ENCODE assay signal across 10 cellular contexts in the genomic region with DNA sequence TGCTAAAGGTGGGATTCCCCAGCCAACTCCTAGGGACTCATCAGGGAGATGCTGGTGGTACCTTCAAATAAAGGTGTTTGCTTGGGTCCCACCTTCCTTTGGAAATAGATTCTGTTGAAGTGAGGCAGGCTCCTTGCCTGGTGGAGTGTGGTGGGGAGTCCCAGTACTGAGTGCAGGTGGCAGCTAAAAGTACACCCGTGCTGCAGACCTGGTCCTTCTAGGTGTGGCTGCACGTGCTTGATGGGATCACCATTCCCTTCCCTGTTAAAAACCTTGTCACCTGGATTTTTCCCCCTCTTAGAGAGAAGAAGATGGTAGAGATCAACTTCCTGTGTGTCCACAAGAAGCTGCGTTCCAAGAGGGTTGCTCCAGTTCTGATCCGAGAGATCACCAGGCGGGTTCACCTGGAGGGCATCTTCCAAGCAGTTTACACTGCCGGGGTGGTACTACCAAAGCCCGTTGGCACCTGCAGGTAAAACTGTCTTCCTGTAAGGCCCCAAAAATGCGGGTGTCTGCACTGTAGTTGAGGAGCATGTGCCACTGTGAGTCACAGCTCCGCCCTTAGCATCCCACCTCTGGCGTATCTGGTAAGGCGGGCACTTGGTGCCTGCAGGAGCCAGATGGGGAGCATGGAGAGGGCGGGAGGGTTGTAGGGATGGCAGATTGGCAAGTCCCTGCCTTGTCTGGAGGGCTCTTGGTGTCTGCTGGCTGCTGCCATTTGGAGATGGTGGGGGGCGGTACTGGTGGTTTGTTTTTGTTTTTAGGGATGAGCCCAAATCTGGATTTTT. TPM values are rescaled to one million over a fixed set of nuclear protein-coding genes. Genes with fewer than 3 reads are reported as not detected.
DNase-seq lines count a peak whose midpoint lies in the region; ATAC-seq and TF ChIP-seq lines count a peak whose summit lies in the region.
"Had no signal": no experiment of that assay in that cellular context is flagged by ENCODE, and none has a peak within 500 bp of the region (broad histone marks: within the 10 kb centered on the region; RNA-seq: fewer than 3 reads in every experiment).

No MANE protein-coding gene starts in this region.

- H3K36me3 Mint-ChIP-seq in naive thymus-derived CD8-positive, alpha-beta T cell, result peaks cover 0 to 80% (median 24%) of the 10 kb centered on the region in 3 donors

- 85% methylated on average over 13 of the region's 13 CpGs for WGBS in right cardiac atrium
- 86 to 88% methylated on average over 13 of the region's 13 CpGs for WGBS in heart right ventricle, 2 donors
- 64 to 71% methylated on average over 13 of the region's 13 CpGs for WGBS in aorta, 2 donors

- peak overlapping the region in 6 of 10 donors; percentile 17 to 59 (median 40) for H3K27ac Mint-ChIP-seq in naive thymus-derived CD8-positive, alpha-beta T cell
- H3K27ac Mint-ChIP-seq: activated naive CD8-positive, alpha-beta T cell treated with anti-CD3 and anti-CD28 coated beads, Interleukin-2, amount 50 U/mL, for 24 hours had no signal

- peaks cover 0 to 10% (median 2%) of the 10 kb centered on the region in 4 donors for H3K4me1 Mint-ChIP-seq in naive thymus-derived CD8-positive, alpha-beta T cell
- H3K4me1 Mint-ChIP-seq: activated naive CD8-positive, alpha-beta T cell treated with anti-CD3 and anti-CD28 coated beads, Interleukin-2, amount 50 U/mL, for 24 hours had no signal

- no peak overlapping the region for H3K4me3 Mint-ChIP-seq in naive thymus-derived CD8-positive, alpha-beta T cell
- H3K4me3 Mint-ChIP-seq: activated naive CD8-positive, alpha-beta T cell treated with anti-CD3 and anti-CD28 coated beads, Interleukin-2, amount 50 U/mL, for 24 hours had no signal

- H3K27me3 ChIP-seq in right cardiac atrium (ENCODE audit: control insufficient read depth, insufficient read depth) (no peaks in the 10 kb centered on the region), heart right ventricle (no peaks in the 10 kb centered on the region), breast epithelium (no peaks in the 10 kb centered on the region), vagina (no peaks in the 10 kb centered on the region), aorta (ENCODE audit: control insufficient read depth in 1 of 2, insufficient read depth in 2 of 2, low read length in 1 of 2) (no peaks in the 10 kb centered on the region)

- no peak for ATAC-seq in right cardiac atrium
- no peak for ATAC-seq in heart right ventricle
- ATAC-seq in naive thymus-derived CD8-positive, alpha-beta T cell, result no peak
- no peak for ATAC-seq in aorta (ENCODE audit: low FRiP score)

- no peak overlapping the region for H3K27ac ChIP-seq in right cardiac atrium (ENCODE audit: low read length)
- H3K27ac ChIP-seq in heart right ventricle, result peak overlapping the region in 5 of 10 donors; percentile 6 to 53 (median 18)
- peak overlapping the region; percentile 93 to 96 for H3K27ac ChIP-seq in breast epithelium
- peak overlapping the region; percentile 53 for H3K27ac ChIP-seq in vagina
- peak overlapping the region in 1 of 2 donors; percentile 44 for H3K27ac ChIP-seq in aorta (ENCODE audit: low read depth in 1 of 2, low read length in 2 of 2)

- no peak overlapping the region for H3K4me3 ChIP-seq in right cardiac atrium (ENCODE audit: low read length)
- H3K4me3 ChIP-seq in heart right ventricle, result no peak overlapping the region
- H3K4me3 ChIP-seq in breast epithelium, result no peak overlapping the region
- H3K4me3 ChIP-seq in vagina, result no peak overlapping the region
- no peak overlapping the region for H3K4me3 ChIP-seq in aorta (ENCODE audit: low read length in 2 of 2)

- peak in 2 of 3 donors; percentile 37 to 42 for DNase-seq in right cardiac atrium
- no peak for DNase-seq in heart right ventricle
- DNase-seq in breast epithelium (ENCODE audit: low spot score in 2 of 2), result no peak
- DNase-seq in naive thymus-derived CD8-positive, alpha-beta T cell, result peak in 1 of 10 donors; percentile 31
- no peak for DNase-seq in vagina (ENCODE audit: extremely low spot score in 2 of 2)
- DNase-seq in Ammon's horn (ENCODE audit: low spot score), result no peak
- no peak for DNase-seq in NCI-H187 treated with DMSO at 0.1 percent for 48 hours (lab: John Stamatoyannopoulos, UW)
- no peak for DNase-seq in aorta

- TF ChIP-seq POLR2A in breast epithelium (IDR thresholded peaks at IDR 0.05) (no peak), vagina (IDR thresholded peaks at IDR 0.05) (no peak)

- H3K36me3 ChIP-seq in heart right ventricle, result peaks cover 0 to 100% (median 71%) of the 10 kb centered on the region in 9 donors
- no peaks in the 10 kb centered on the region for H3K36me3 ChIP-seq in breast epithelium
- H3K36me3 ChIP-seq in vagina, result peaks cover 0 to 65% of the 10 kb centered on the region in 2 donors
- peaks cover 4 to 10% of the 10 kb centered on the region in 2 donors for H3K36me3 ChIP-seq in aorta (ENCODE audit: control insufficient read depth in 1 of 2, insufficient read depth in 2 of 2, low read length in 1 of 2)

- no peaks in the 10 kb centered on the region for H3K9me3 Mint-ChIP-seq in naive thymus-derived CD8-positive, alpha-beta T cell
- H3K9me3 Mint-ChIP-seq: activated naive CD8-positive, alpha-beta T cell treated with anti-CD3 and anti-CD28 coated beads, Interleukin-2, amount 50 U/mL, for 24 hours had no signal

- intact Hi-C loops in right cardiac atrium (cut with DNase I) (loop anchor here (2.0 to 10.0 kb wide), 5 partner anchors 34 to 183 kb away; a partner anchor contains a TSS), heart right ventricle (cut with DNase I) (loop anchor here (2.0 to 10.0 kb wide), 11 partner anchors 34 to 186 kb away; a partner anchor contains a TSS), breast epithelium (cut with DNase I; ENCODE audit: low total_unique reads) (no loop called here), vagina (cut with DNase I) (loop anchor here (5.0 kb wide), 1 partner anchor 46 kb away; a partner anchor contains a TSS), aorta (cut with DNase I) (loop anchor here (2.0 to 5.0 kb wide), 4 partner anchors 34 to 75 kb away; a partner anchor contains a TSS)

- H3K4me1 ChIP-seq in right cardiac atrium (ENCODE audit: control insufficient read depth, insufficient read depth, low read length) (peaks cover 4% of the 10 kb centered on the region), heart right ventricle (peaks cover 0 to 55% (median 26%) of the 10 kb centered on the region in 9 donors), breast epithelium (peaks cover 19 to 49% of the 10 kb centered on the region in 2 donors), vagina (peaks cover 35% of the 10 kb centered on the region), aorta (ENCODE audit: control insufficient read depth in 1 of 2, insufficient read depth in 2 of 2, low read length in 2 of 2) (no peaks in the 10 kb centered on the region)

- H3K9me3 ChIP-seq in right cardiac atrium (ENCODE audit: control insufficient read depth, low read length) (no peaks in the 10 kb centered on the region), heart right ventricle (no peaks in the 10 kb centered on the region), breast epithelium (no peaks in the 10 kb centered on the region), vagina (no peaks in the 10 kb centered on the region), aorta (ENCODE audit: control insufficient read depth, low read length) (no peaks in the 10 kb centered on the region)
- H3K9me3 ChIP-seq: SK-N-SH had no signal

- no peak for TF ChIP-seq CTCF in heart right ventricle (IDR thresholded peaks at IDR 0.05)
- TF ChIP-seq CTCF in breast epithelium (IDR thresholded peaks at IDR 0.05), result no peak
- no peak for TF ChIP-seq CTCF in vagina (IDR thresholded peaks at IDR 0.05)

- POLR2A ChIA-PET in naive thymus-derived CD8-positive, alpha-beta T cell (lab: Charles Lee), result no interaction called here

- no peaks in the 10 kb centered on the region for H3K27me3 Mint-ChIP-seq in naive thymus-derived CD8-positive, alpha-beta T cell
- H3K27me3 Mint-ChIP-seq: activated naive CD8-positive, alpha-beta T cell treated with anti-CD3 and anti-CD28 coated beads, Interleukin-2, amount 50 U/mL, for 24 hours had no signal

RNA-seq across cellular contexts. Expression of a gene that starts 34.0 kb away (rescaled TPM):
- total RNA-seq in right cardiac atrium (100 to 1,000 TPM in 3 of 4 donors, 10 to 100 TPM in 1; 94.2 to 164 (median 138) TPM), heart right ventricle (100 to 1,000 TPM in 9 of 10 donors, 10 to 100 TPM in 1; 87.2 to 188 (median 115) TPM), breast epithelium (10 to 100 TPM; 30.8 to 62.2 (median 41.1) TPM), vagina (34.1 TPM), aorta (10 to 100 TPM; 94.6 to 97.4 TPM)
- polyA plus RNA-seq in right cardiac atrium (100 TPM), heart right ventricle (10 to 100 TPM; 44.6 to 72.3 TPM), aorta (10 to 100 TPM; 22.8 to 93.8 TPM)
- 1 to 10 TPM; 1.6 to 4.0 TPM for total RNA-seq in naive thymus-derived CD8-positive, alpha-beta T cell
- under 1 TPM; 0.35 to 0.65 (median 0.56) TPM for polyA plus RNA-seq in naive thymus-derived CD8-positive, alpha-beta T cell

RNA-seq across cellular contexts. Expression of a gene that starts 37.2 kb away (rescaled TPM):
- total RNA-seq in right cardiac atrium (100 to 1,000 TPM in 1 of 4 donors, 10 to 100 TPM in 3; 66.3 to 105 (median 72.2) TPM), heart right ventricle (100 to 1,000 TPM in 1 of 10 donors, 10 to 100 TPM in 9; 60.6 to 110 (median 74.4) TPM), breast epithelium (100 to 1,000 TPM in 1 of 3 donors, 10 to 100 TPM in 2; 81.9 to 130 (median 84.0) TPM), vagina (49.4 TPM), aorta (100 to 1,000 TPM; 103 to 104 TPM)
- polyA plus RNA-seq in right cardiac atrium (33.4 TPM), heart right ventricle (10 to 100 TPM; 40.9 to 68.5 TPM), aorta (100 to 1,000 TPM in 1 of 2 donors, 10 to 100 TPM in 1; 33.8 to 124 TPM)
- total RNA-seq in naive thymus-derived CD8-positive, alpha-beta T cell, result 100 to 1,000 TPM; 130 to 139 TPM
- polyA plus RNA-seq in naive thymus-derived CD8-positive, alpha-beta T cell, result 10 to 100 TPM; 55.2 to 70.8 (median 65.0) TPM

RNA-seq across cellular contexts. Expression of a gene that starts 37.2 kb away (rescaled TPM):
- total RNA-seq in right cardiac atrium (10 to 100 TPM; 11.9 to 14.8 (median 12.6) TPM), heart right ventricle (1 to 10 TPM; 6.1 to 9.7 (median 7.3) TPM), breast epithelium (10 to 100 TPM; 13.8 to 28.8 (median 15.7) TPM), vagina (18.9 TPM), aorta (10 to 100 TPM; 16.1 to 23.4 TPM)
- polyA plus RNA-seq in right cardiac atrium (12.0 TPM), heart right ventricle (10 to 100 TPM in 1 of 2 donors, 1 to 10 TPM in 1; 4.2 to 16.7 TPM), aorta (10 to 100 TPM; 68.6 to 69.7 TPM)
- 10 to 100 TPM; 39.4 to 48.5 TPM for total RNA-seq in naive thymus-derived CD8-positive, alpha-beta T cell
- polyA plus RNA-seq in naive thymus-derived CD8-positive, alpha-beta T cell, result 10 to 100 TPM; 10.5 to 17.4 (median 11.7) TPM

RNA-seq across cellular contexts. Expression of a gene that starts 46.8 kb away (rescaled TPM):
- 10 to 100 TPM; 36.3 to 40.2 (median 37.2) TPM for total RNA-seq in right cardiac atrium
- 23.6 TPM for polyA plus RNA-seq in right cardiac atrium
- 10 to 100 TPM; 28.1 to 46.2 (median 32.7) TPM for total RNA-seq in heart right ventricle
- polyA plus RNA-seq in heart right ventricle, result 10 to 100 TPM; 21.1 to 22.9 TPM
- total RNA-seq in breast epithelium, result 10 to 100 TPM; 44.0 to 76.8 (median 48.2) TPM
- 10 to 100 TPM; 36.1 to 37.9 TPM for total RNA-seq in naive thymus-derived CD8-positive, alpha-beta T cell
- polyA plus RNA-seq in naive thymus-derived CD8-positive, alpha-beta T cell, result 10 to 100 TPM; 13.1 to 16.1 (median 16.0) TPM
- total RNA-seq in vagina, result 54.5 TPM
- total RNA-seq in aorta, result 10 to 100 TPM; 22.7 to 33.1 TPM
- polyA plus RNA-seq in aorta, result 10 to 100 TPM; 14.5 to 20.1 TPM

RNA-seq across cellular contexts. Expression of a gene that starts 50.0 kb away (rescaled TPM):
- 10 to 100 TPM; 37.1 to 42.6 (median 40.6) TPM for total RNA-seq in right cardiac atrium
- polyA plus RNA-seq in right cardiac atrium, result 21.2 TPM
- 10 to 100 TPM; 17.0 to 37.4 (median 20.1) TPM for total RNA-seq in heart right ventricle
- 10 to 100 TPM in 1 of 2 donors, 1 to 10 TPM in 1; 8.4 to 11.0 TPM for polyA plus RNA-seq in heart right ventricle
- 10 to 100 TPM; 21.3 to 35.6 (median 33.4) TPM for total RNA-seq in breast epithelium
- total RNA-seq in naive thymus-derived CD8-positive, alpha-beta T cell, result 10 to 100 TPM; 34.3 to 35.1 TPM
- polyA plus RNA-seq in naive thymus-derived CD8-positive, alpha-beta T cell, result 1 to 10 TPM; 4.9 to 6.8 (median 5.4) TPM
- 27.5 TPM for total RNA-seq in vagina
- 10 to 100 TPM; 48.7 to 64.0 TPM for total RNA-seq in aorta
- polyA plus RNA-seq in aorta, result 10 to 100 TPM; 40.8 to 62.6 TPM

Comparison
In these comparisons a context has a peak if more than half of its experiments do, and no peak if none do; other contexts are left out.
1. DNase-seq: peak in right cardiac atrium (2 of 3); none in heart right ventricle (0 of 2), breast epithelium (0 of 2), vagina (0 of 2), Ammon's horn (single experiment), NCI-H187 treated with DMSO at 0.1 percent for 48 hours (single experiment) and aorta (0 of 2).